ENCODE assay signal across 8 cellular contexts in the genomic region with DNA sequence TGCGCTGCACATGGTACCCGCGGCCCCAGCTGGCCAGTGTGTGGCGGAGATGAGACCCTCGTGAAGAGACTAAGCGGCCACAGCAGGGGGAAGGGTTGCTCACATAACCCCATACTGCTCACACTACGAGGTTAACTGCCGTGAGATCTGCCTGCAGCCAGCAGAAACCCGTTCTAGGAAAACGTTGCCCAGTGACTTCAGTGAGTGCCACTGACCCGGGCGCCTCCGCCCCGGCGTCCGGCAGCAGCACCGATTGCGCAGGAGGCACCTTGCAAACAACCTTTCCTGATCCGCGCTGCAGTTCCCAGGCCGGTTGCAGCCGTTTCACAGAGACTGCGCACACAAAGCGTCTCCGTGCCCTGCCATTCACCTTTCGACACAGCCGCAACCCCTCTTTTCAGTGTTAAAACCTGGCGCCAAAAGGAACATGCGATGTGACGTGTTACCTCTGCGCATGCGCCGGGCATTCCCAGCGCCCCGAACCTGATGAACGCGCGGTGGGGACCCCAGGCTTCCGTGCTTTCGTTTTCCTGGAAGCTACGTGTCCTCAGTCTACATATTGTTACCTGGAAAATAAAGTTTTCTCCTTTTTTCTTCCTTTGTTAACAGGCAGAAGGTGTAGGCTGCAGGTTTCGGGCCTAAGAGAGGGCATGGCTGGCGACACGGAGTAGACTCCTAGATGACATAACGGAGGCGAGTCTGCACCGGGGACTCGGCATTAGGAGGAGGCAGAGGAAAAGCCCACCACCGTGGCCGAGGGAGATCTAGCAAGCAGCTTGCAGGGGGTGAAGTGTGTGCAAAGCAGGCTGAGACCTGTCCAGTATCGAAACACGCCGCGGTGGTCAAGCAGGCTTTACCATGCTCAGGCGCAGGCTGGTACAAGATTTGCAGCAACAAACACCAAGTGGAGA. TPM values are rescaled to one million over a fixed set of nuclear protein-coding genes. Genes with fewer than 3 reads are reported as not detected.
DNase-seq lines count a peak whose midpoint lies in the region; ATAC-seq and TF ChIP-seq lines count a peak whose summit lies in the region.

No MANE protein-coding gene starts in this region.

- WGBS in IMR-90 (ENCODE audit: extremely low coverage in 2 of 2, insufficient read length in 1 of 2), 2 experiments, result 16% methylated on average over 32 of the region's 55 CpGs; no CpG with 5 or more reads in 1 of the 2 experiments
- 7% methylated on average over 55 of the region's 55 CpGs for WGBS in thymus

- TF ChIP-seq POLR2A in IMR-90 (IDR thresholded peaks at IDR 0.05; ENCODE audit: low read depth, low read length) (no peak), Raji (IDR thresholded peaks at IDR 0.05; ENCODE audit: insufficient read depth, low read depth, low read length) (peak; percentile 48; the same call in 1 of the 2 replicates)

- POLR2A ChIA-PET in IMR-90 (lab: Charles Lee; ENCODE audit: unreplicated experiment), result interaction anchor here (0.6 kb wide), 1 partner anchor 11 kb away, joined by 8 read pairs; no protein-coding TSS in a partner anchor

- BruUV-seq in IMR-90 (replicated peaks; lab: Mats Ljungman, UMichigan), result no TSS peak

- H3K14ac ChIP-seq in IMR-90 (replicated peaks; ENCODE audit: low read depth, low read length), result peak overlapping the region; percentile 47

- peak overlapping the region; percentile 86 for H2AK9ac ChIP-seq in IMR-90 (replicated peaks; ENCODE audit: low read depth, low read length, poor library complexity)

- peaks cover 16% of the 10 kb centered on the region for H3K4me1 ChIP-seq in IMR-90 (ENCODE audit: control insufficient read depth, insufficient read depth, low read length)
- H3K4me1 ChIP-seq in osteoblast (ENCODE audit: insufficient read depth, low read length), result peaks cover 10% of the 10 kb centered on the region
- peaks cover 10% of the 10 kb centered on the region for H3K4me1 ChIP-seq in thymus (ENCODE audit: control insufficient read depth, insufficient read depth, low read length)

- H2BK5ac ChIP-seq in IMR-90 (ENCODE audit: low read depth, low read length, poor library complexity, severe bottlenecking), result peak overlapping the region; percentile 22

- peak overlapping the region; percentile 35; the same call in 1 of the 2 replicates for H2BK120ac ChIP-seq in IMR-90 (ENCODE audit: low read depth, low read length)

- H3K27ac ChIP-seq in IMR-90 (ENCODE audit: insufficient read depth, low read length), result peak overlapping the region; percentile 74
- H3K27ac ChIP-seq in osteoblast (ENCODE audit: low read depth, low read length), result peak overlapping the region; percentile 74
- H3K27ac ChIP-seq in thymus (ENCODE audit: low read depth), result peak overlapping the region; percentile 77

- peak overlapping the region; percentile 50 for H4K5ac ChIP-seq in IMR-90 (ENCODE audit: low read depth, low read length)

- intact Hi-C loops in IMR-90 (cut with micrococcal nuclease), result no loop called here

- ATAC-seq in GM21423 (IDR thresholded peaks at IDR 0.05; ENCODE audit: unreplicated experiment) (peak; percentile 76), IMR-90 (ENCODE audit: low read depth) (peak; percentile 38)

- H3K27me3 ChIP-seq in IMR-90 (ENCODE audit: control insufficient read depth, insufficient read depth, low read length) (no peaks in the 10 kb centered on the region), osteoblast (ENCODE audit: insufficient read depth, low read length) (no peaks in the 10 kb centered on the region), thymus (ENCODE audit: control insufficient read depth, insufficient read depth) (no peaks in the 10 kb centered on the region)

- peaks cover 32 to 76% of the 10 kb centered on the region in 2 experiments for H3K79me1 ChIP-seq in IMR-90 (ENCODE audit: low read depth in 1 of 2, low read length in 2 of 2)

- H3K9me3 ChIP-seq in IMR-90 (ENCODE audit: control insufficient read depth, insufficient read depth, low read length) (no peaks in the 10 kb centered on the region), osteoblast (ENCODE audit: low read depth, low read length) (no peaks in the 10 kb centered on the region), thymus (ENCODE audit: control insufficient read depth) (no peaks in the 10 kb centered on the region)

- H3K56ac ChIP-seq in IMR-90 (ENCODE audit: extremely low read depth, insufficient read depth, low read length), result peak overlapping the region; percentile 34; the same call in 1 of the 2 replicates

- in situ Hi-C loops in IMR-90 (cut with MboI; ENCODE audit: low sequenced_read_pairs), result loop anchor here (25.0 kb wide), 1 partner anchor 204 kb away; no protein-coding TSS in a partner anchor

- peaks cover 96% of the 10 kb centered on the region for H3K79me2 ChIP-seq in osteoblast (ENCODE audit: insufficient read depth, low read length)

- H2BK15ac ChIP-seq in IMR-90 (ENCODE audit: low read depth, low read length), result no peak overlapping the region

- H3K9ac ChIP-seq in IMR-90 (ENCODE audit: low read depth, low read length), result peak overlapping the region; percentile 61

- peak overlapping the region; percentile 0; the same call in 1 of the 2 replicates for H3K18ac ChIP-seq in IMR-90 (ENCODE audit: low read depth, low read length)

- H4K8ac ChIP-seq in IMR-90 (ENCODE audit: low read depth in 2 of 2, low read length in 2 of 2), result peak overlapping the region; percentile 33 to 76; a peak in 3 of 4 replicates

- TF ChIP-seq RAD21 in IMR-90 (IDR thresholded peaks at IDR 0.05; ENCODE audit: low read length), result no peak

- peak overlapping the region; percentile 83 for H3K4ac ChIP-seq in IMR-90 (ENCODE audit: low read depth, low read length)

- peaks cover 14% of the 10 kb centered on the region for H3K9me1 ChIP-seq in IMR-90 (ENCODE audit: insufficient read depth, low read length)

- no peak overlapping the region for H2BK20ac ChIP-seq in IMR-90 (ENCODE audit: low read depth, low read length)

- CTCF ChIA-PET in IMR-90 (lab: Yijun Ruan, JAX), result interaction anchor here (1.0 kb wide), 1 partner anchor 9 kb away, joined by 3 read pairs; the partner anchor contains the start of gene VPS26C

- H4K91ac ChIP-seq in IMR-90 (ENCODE audit: insufficient read depth, low read depth, low read length), result peak overlapping the region; percentile 83

- dilution Hi-C loops in IMR-90 (cut with HindIII; ENCODE audit: low sequenced_read_pairs, unreplicated experiment), result no loop called here

- peak; percentile 75 for DNase-seq in COR-L47 (lab: John Stamatoyannopoulos, UW)
- peak; percentile 36 for DNase-seq in IMR-90
- peak; percentile 74 for DNase-seq in activated gamma-delta T cell treated with Interleukin-2 at 50 U/mL for 16 hours
- DNase-seq in globus pallidus (ENCODE audit: low spot score), result peak; percentile 47
- no peak for DNase-seq in osteoblast (ENCODE audit: insufficient read length, low spot score, missing footprints)

- H4K20me1 ChIP-seq in IMR-90 (ENCODE audit: insufficient read depth, low read length) (peaks cover 28% of the 10 kb centered on the region), osteoblast (ENCODE audit: insufficient read depth, low read length) (peaks cover 14% of the 10 kb centered on the region)

- peak overlapping the region; percentile 49 for H3K4me3 ChIP-seq in IMR-90 (ENCODE audit: insufficient read depth, low read depth, low read length)
- H3K4me3 ChIP-seq in osteoblast (ENCODE audit: insufficient read depth, low read length), result peak overlapping the region; percentile 76
- peak overlapping the region; percentile 54 for H3K4me3 ChIP-seq in thymus (ENCODE audit: low read length)

- H3K23ac ChIP-seq in IMR-90 (ENCODE audit: low read depth, low read length), result peak overlapping the region; percentile 70; the same call in 1 of the 2 replicates

- TF ChIP-seq CTCF in IMR-90 (conservative IDR thresholded peaks at IDR 0.05; ENCODE audit: low read depth, low read length), result no peak
- no peak for TF ChIP-seq CTCF in osteoblast (IDR thresholded peaks at IDR 0.05; ENCODE audit: extremely low read depth, low read depth, low read length)

- H2AK5ac ChIP-seq in IMR-90 (ENCODE audit: low read depth, low read length), result peak overlapping the region; percentile 77; the same call in 1 of the 2 replicates

- H2AFZ ChIP-seq in IMR-90 (replicated peaks; ENCODE audit: low read length, poor library complexity), result peak overlapping the region; percentile 86
- peak overlapping the region; percentile 60 for H2AFZ ChIP-seq in osteoblast (ENCODE audit: low read length)

- no peaks in the 10 kb centered on the region for H3K36me3 ChIP-seq in IMR-90 (ENCODE audit: control insufficient read depth, insufficient read depth, low read length)
- no peaks in the 10 kb centered on the region for H3K36me3 ChIP-seq in osteoblast (ENCODE audit: insufficient read depth, low read length)
- H3K36me3 ChIP-seq in thymus (ENCODE audit: control insufficient read depth, insufficient read depth), result no peaks in the 10 kb centered on the region

- peak overlapping the region; percentile 85 for H3K4me2 ChIP-seq in IMR-90 (ENCODE audit: low read depth, low read length)
- peak overlapping the region; percentile 96 for H3K4me2 ChIP-seq in osteoblast (ENCODE audit: insufficient read depth, low read length)

TF ChIP-seq in IMR-90, 13 proteins besides CTCF, POLR2A, EP300 and RAD21:
- TF ChIP-seq NFE2L2 (IDR thresholded peaks at IDR 0.05; ENCODE audit: low read depth, low read length) (no peak), CEBPB (IDR thresholded peaks at IDR 0.05; ENCODE audit: low read depth, low read length) (peak; percentile 49; the same call in 1 of the 2 replicates)

RNA-seq across cellular contexts. Expression of gene VPS26C, which starts 8.9 kb away (rescaled TPM):
- total RNA-seq in IMR-90 (2012; rRNA removed) (30.0 and 36.6 TPM in 2 replicates), osteoblast (91.6 and 91.9 TPM in 2 replicates)
- polyA plus RNA-seq in IMR-90 (2012; rRNA removed) (27.0 and 30.0 TPM in 2 replicates), thymus (29.4 TPM)
- polyA plus RNA-seq in IMR-90 (2012; cell fraction: cytosol; rRNA removed), result 16.3 and 24.0 TPM in 2 replicates
- 22.7 and 40.3 TPM in 2 replicates for polyA plus RNA-seq in IMR-90 (2012; cell fraction: nucleus; rRNA removed; ENCODE audit: low replicate concordance)
